ENCODE assay signal across 17 cellular contexts in the genomic region with DNA sequence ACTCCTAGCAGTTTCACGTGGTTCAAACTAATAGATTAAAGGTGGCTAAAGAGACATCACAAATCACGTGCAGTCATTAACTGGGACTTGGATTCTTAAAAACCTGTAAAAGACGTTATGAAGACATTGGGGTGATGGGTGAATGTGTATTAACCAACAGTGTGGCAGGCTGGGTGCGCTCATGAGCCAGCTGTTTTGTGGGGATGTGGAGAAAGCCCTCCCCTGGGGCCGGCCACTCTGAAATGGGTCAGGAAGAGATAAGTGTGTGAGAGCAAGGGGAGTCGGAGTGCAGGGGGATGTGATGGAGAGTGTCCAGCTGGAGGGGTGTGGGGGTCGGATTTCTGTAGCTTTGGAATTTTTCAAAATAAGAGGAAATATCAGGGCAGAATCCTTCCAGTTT. TPM values are rescaled to one million over a fixed set of nuclear protein-coding genes. Genes with fewer than 3 reads are reported as not detected.
DNase-seq lines count a peak whose midpoint lies in the region; ATAC-seq and TF ChIP-seq lines count a peak whose summit lies in the region.
"Had no signal": no experiment of that assay in that cellular context is flagged by ENCODE, and none has a peak within 500 bp of the region (broad histone marks: within the 10 kb centered on the region; RNA-seq: fewer than 3 reads in every experiment).

No MANE protein-coding gene starts in this region.

- BruUV-seq in OCI-LY7 (replicated peaks; lab: Mats Ljungman, UMichigan): no TSS peak

- H3K79me2 ChIP-seq in OCI-LY7 (ENCODE audit: insufficient read depth, low read depth, low read length): peaks cover 96% of the 10 kb centered on the region

- WGBS in suprapubic skin: 55% methylated on average over 7 of the region's 7 CpGs
- WGBS in sigmoid colon, 2 donors: 61 to 69% methylated on average over 7 of the region's 7 CpGs

- intact Hi-C loops in OCI-LY7 (cut with micrococcal nuclease; ENCODE audit: unreplicated experiment) (no loop called here), sigmoid colon (cut with DNase I) (loop anchor here (10.0 kb wide), 1 partner anchor 127 kb away; no protein-coding TSS in a partner anchor)

- peaks cover 26% of the 10 kb centered on the region for H4K20me1 ChIP-seq in OCI-LY7 (ENCODE audit: insufficient read depth, low read length)

- no peak for ATAC-seq in activated T-cell treated with anti-CD3 and anti-CD28 coated beads, Interleukin-2, amount 50 U/mL, for 72 hours (replicated peaks in 1 of 2)
- no peak for ATAC-seq in effector memory CD8-positive, alpha-beta T cell (replicated peaks)
- no peak for ATAC-seq in stimulated activated naive CD8-positive, alpha-beta T cell treated with anti-CD3 and anti-CD28 coated beads, Interleukin-15, amount 100 ng/mL, for 72 hours
- ATAC-seq: body of pancreas, left lung had no signal

- no peak overlapping the region for H3K4me3 ChIP-seq in OCI-LY7 (ENCODE audit: low read depth, low read length, poor library complexity, severe bottlenecking)
- no peak overlapping the region for H3K4me3 ChIP-seq in suprapubic skin
- H3K4me3 ChIP-seq in sigmoid colon: no peak overlapping the region
- H3K4me3 ChIP-seq: body of pancreas, GM23248, left lung had no signal

- TF ChIP-seq CTCF in OCI-LY7 (conservative IDR thresholded peaks at IDR 0.05; ENCODE audit: low read length) (no peak), suprapubic skin (IDR thresholded peaks at IDR 0.05) (no peak), sigmoid colon (IDR thresholded peaks at IDR 0.05) (no peak)

- H3K4me1 ChIP-seq in OCI-LY7 (ENCODE audit: insufficient read depth, low read length, poor library complexity, severe bottlenecking) (no peaks in the 10 kb centered on the region), suprapubic skin (peaks cover 82% of the 10 kb centered on the region), sigmoid colon (peaks cover 0 to 89% (median 68%) of the 10 kb centered on the region in 4 donors)

- no peaks in the 10 kb centered on the region for H3K9me2 ChIP-seq in OCI-LY7 (ENCODE audit: insufficient read depth, low read length)

- no peaks in the 10 kb centered on the region for H3K27me3 Mint-ChIP-seq in activated T-cell treated with anti-CD3 and anti-CD28 coated beads, Interleukin-2, amount 50 U/mL, for 72 hours (ENCODE audit: low read depth)
- no peaks in the 10 kb centered on the region for H3K27me3 Mint-ChIP-seq in effector memory CD8-positive, alpha-beta T cell
- no peaks in the 10 kb centered on the region for H3K27me3 Mint-ChIP-seq in stimulated activated naive CD8-positive, alpha-beta T cell treated with anti-CD3 and anti-CD28 coated beads, Interleukin-15, amount 100 ng/mL, for 72 hours

- DNase-seq in activated T-cell treated with anti-CD3 and anti-CD28 coated beads, Interleukin-2, amount 50 U/mL, for 72 hours: no peak
- DNase-seq in activated T-cell treated with anti-CD3 and anti-CD28 coated beads, Interleukin-2, amount 50 U/mL, for 1 hour: no peak
- DNase-seq in OCI-LY7 (ENCODE audit: low spot score) (no peak), suprapubic skin (ENCODE audit: low spot score in 2 of 2) (no peak), sigmoid colon (no peak), HK-2 (ENCODE audit: unreplicated experiment) (no peak)
- no peak for DNase-seq in effector memory CD8-positive, alpha-beta T cell
- no peak for DNase-seq in stimulated activated naive CD8-positive, alpha-beta T cell treated with anti-CD3 and anti-CD28 coated beads, Interleukin-15, amount 100 ng/mL, for 72 hours
- DNase-seq: activated CD4-positive, alpha-beta T cell treated with anti-CD3 and anti-CD28 coated beads for 1 hour; activated effector memory CD4-positive, alpha-beta T cell treated with anti-CD3 and anti-CD28 coated beads, Interleukin-2, amount 50 U/mL, for 16 hours; body of pancreas; DMS153; effector CD4-positive, alpha-beta T cell; GM23248; left lung; NCI-H187; NCI-H524 had no signal

- H2AFZ ChIP-seq in OCI-LY7 (ENCODE audit: low read length): no peak overlapping the region
- H2AFZ ChIP-seq: GM23248 had no signal

- no peaks in the 10 kb centered on the region for H3K9me3 ChIP-seq in OCI-LY7 (ENCODE audit: low read length)
- H3K9me3 ChIP-seq in suprapubic skin: no peaks in the 10 kb centered on the region
- H3K9me3 ChIP-seq in sigmoid colon: no peaks in the 10 kb centered on the region
- H3K9me3 ChIP-seq: body of pancreas, left lung had no signal

- H3K4me1 Mint-ChIP-seq in activated T-cell treated with anti-CD3 and anti-CD28 coated beads, Interleukin-2, amount 50 U/mL, for 72 hours (ENCODE audit: low read depth): peaks cover 88% of the 10 kb centered on the region
- H3K4me1 Mint-ChIP-seq in effector memory CD8-positive, alpha-beta T cell (ENCODE audit: low read depth in 2 of 2): peaks cover 75 to 81% of the 10 kb centered on the region in 2 donors
- peaks cover 99% of the 10 kb centered on the region for H3K4me1 Mint-ChIP-seq in stimulated activated naive CD8-positive, alpha-beta T cell treated with anti-CD3 and anti-CD28 coated beads, Interleukin-15, amount 100 ng/mL, for 72 hours

- no peaks in the 10 kb centered on the region for H3K9me3 Mint-ChIP-seq in activated T-cell treated with anti-CD3 and anti-CD28 coated beads, Interleukin-2, amount 50 U/mL, for 72 hours
- no peaks in the 10 kb centered on the region for H3K9me3 Mint-ChIP-seq in effector memory CD8-positive, alpha-beta T cell
- H3K9me3 Mint-ChIP-seq in stimulated activated naive CD8-positive, alpha-beta T cell treated with anti-CD3 and anti-CD28 coated beads, Interleukin-15, amount 100 ng/mL, for 72 hours: no peaks in the 10 kb centered on the region

- peak overlapping the region; percentile 57 to 58 for H3K4me3 Mint-ChIP-seq in activated T-cell treated with anti-CD3 and anti-CD28 coated beads, Interleukin-2, amount 50 U/mL, for 72 hours
- peak overlapping the region; percentile 65 to 66 for H3K4me3 Mint-ChIP-seq in effector memory CD8-positive, alpha-beta T cell
- H3K4me3 Mint-ChIP-seq in stimulated activated naive CD8-positive, alpha-beta T cell treated with anti-CD3 and anti-CD28 coated beads, Interleukin-15, amount 100 ng/mL, for 72 hours: peak overlapping the region; percentile 31 to 64

- TF ChIP-seq EP300 in suprapubic skin (IDR thresholded peaks at IDR 0.05): no peak
- TF ChIP-seq EP300 in sigmoid colon (IDR thresholded peaks at IDR 0.05): no peak

- no peak overlapping the region for H3K27ac ChIP-seq in OCI-LY7 (ENCODE audit: low read depth, low read length, poor library complexity, severe bottlenecking)
- H3K27ac ChIP-seq in suprapubic skin: no peak overlapping the region
- H3K27ac ChIP-seq in sigmoid colon: no peak overlapping the region
- H3K27ac ChIP-seq: body of pancreas, GM23248, left lung had no signal

- H3K4me2 ChIP-seq in OCI-LY7 (ENCODE audit: low read length): 0 out of 2 replicates have a peak overlapping the region, but pooled peaks have one; percentile 5

- peak overlapping the region; percentile 39 for H3K27ac Mint-ChIP-seq in activated T-cell treated with anti-CD3 and anti-CD28 coated beads, Interleukin-2, amount 50 U/mL, for 72 hours
- peak overlapping the region; percentile 77 to 78 for H3K27ac Mint-ChIP-seq in effector memory CD8-positive, alpha-beta T cell
- no peak overlapping the region for H3K27ac Mint-ChIP-seq in stimulated activated naive CD8-positive, alpha-beta T cell treated with anti-CD3 and anti-CD28 coated beads, Interleukin-15, amount 100 ng/mL, for 72 hours

- CTCF ChIA-PET in OCI-LY7 (lab: Charles Lee; ENCODE audit: unreplicated experiment): no interaction called here

- no peak for TF ChIP-seq POLR2A in suprapubic skin (IDR thresholded peaks at IDR 0.05)
- no peak for TF ChIP-seq POLR2A in sigmoid colon (IDR thresholded peaks at IDR 0.05)

- H3K27me3 ChIP-seq in suprapubic skin: no peaks in the 10 kb centered on the region
- H3K27me3 ChIP-seq in sigmoid colon: no peaks in the 10 kb centered on the region
- H3K27me3 ChIP-seq: body of pancreas, left lung had no signal

- POLR2A ChIA-PET in OCI-LY7 (lab: Charles Lee): no interaction called here

- H3K36me3 ChIP-seq in OCI-LY7 (ENCODE audit: insufficient read depth, low read length): peaks cover 91% of the 10 kb centered on the region
- no peaks in the 10 kb centered on the region for H3K36me3 ChIP-seq in suprapubic skin
- peaks cover 0 to 9% (median 4%) of the 10 kb centered on the region in 4 donors for H3K36me3 ChIP-seq in sigmoid colon

- H3K36me3 Mint-ChIP-seq in activated T-cell treated with anti-CD3 and anti-CD28 coated beads, Interleukin-2, amount 50 U/mL, for 72 hours (ENCODE audit: insufficient read depth in 2 of 2): peaks cover 7 to 14% of the 10 kb centered on the region in 2 donors
- peaks cover 46% of the 10 kb centered on the region for H3K36me3 Mint-ChIP-seq in effector memory CD8-positive, alpha-beta T cell (ENCODE audit: insufficient read depth)

RNA-seq across cellular contexts. Expression of a gene that starts 10.4 kb away (rescaled TPM):
- 10 to 100 TPM; 69.8 to 82.5 TPM for total RNA-seq in activated T-cell treated with anti-CD3 and anti-CD28 coated beads, Interleukin-2, amount 50 U/mL, for 72 hours
- 65.2 and 77.2 TPM in 2 replicates for total RNA-seq in OCI-LY7 (2014; rRNA removed; shearing (Covaris generic))
- 113 and 122 TPM in 2 replicates for total RNA-seq in OCI-LY7 (2022)
- 100 to 1,000 TPM in 2 of 4 donors, 10 to 100 TPM in 2; 74.7 to 160 (median 99.2) TPM for total RNA-seq in suprapubic skin
- 10 to 100 TPM; 48.4 to 55.3 (median 49.0) TPM for total RNA-seq in sigmoid colon
- polyA plus RNA-seq in sigmoid colon: 10 to 100 TPM; 27.6 to 62.1 (median 31.4) TPM

RNA-seq across cellular contexts. Expression of a gene that starts 51.1 kb away (rescaled TPM):
- not detected for total RNA-seq in activated T-cell treated with anti-CD3 and anti-CD28 coated beads, Interleukin-2, amount 50 U/mL, for 72 hours
- not detected in 2 replicates for total RNA-seq in OCI-LY7 (2014; rRNA removed; shearing (Covaris generic))
- total RNA-seq in OCI-LY7 (2022) (not detected in 2 replicates), suprapubic skin (1 to 10 TPM; 5.1 to 9.1 (median 6.9) TPM), sigmoid colon (1 to 10 TPM in 2 of 4 donors, under 1 TPM in 2; 0.54 to 6.9 (median 1.0) TPM)
- polyA plus RNA-seq in sigmoid colon: under 1 TPM in 1 of 3 donors, not detected in 2; 0.22 TPM

RNA-seq across cellular contexts. Expression of a gene that starts 53.8 kb away (rescaled TPM):
- total RNA-seq in activated T-cell treated with anti-CD3 and anti-CD28 coated beads, Interleukin-2, amount 50 U/mL, for 72 hours: not detected
- 0.09 TPM in 1 of 2 replicates, not detected in the other for total RNA-seq in OCI-LY7 (2014; rRNA removed; shearing (Covaris generic))
- total RNA-seq in OCI-LY7 (2022) (not detected in 2 replicates), suprapubic skin (under 1 TPM in 1 of 4 donors, not detected in 3; 0.68 TPM), sigmoid colon (1 to 10 TPM in 2 of 4 donors, under 1 TPM in 2; 0.36 to 3.6 (median 1.1) TPM)
- polyA plus RNA-seq in sigmoid colon: under 1 TPM in 1 of 3 donors, not detected in 2; 0.70 TPM

Comparison
In these comparisons a context has a peak if more than half of its experiments do, and no peak if none do; other contexts are left out.
1. H3K27ac Mint-ChIP-seq: peak in activated T-cell treated with anti-CD3 and anti-CD28 coated beads, Interleukin-2, amount 50 U/mL, for 72 hours (single experiment) and effector memory CD8-positive, alpha-beta T cell (2 of 2); none in stimulated activated naive CD8-positive, alpha-beta T cell treated with anti-CD3 and anti-CD28 coated beads, Interleukin-15, amount 100 ng/mL, for 72 hours (0 of 2).
2. Peak in every context shown above with its lines, with median percentiles within 50 percentile points of each other: H3K4me3 Mint-ChIP-seq.